In genomic region chr3:36957862-36958686, GRCh38 we compare ENCODE assay signal across 1 cellular context.
TF ChIP-seq lines count a peak whose summit lies in the region.

No MANE protein-coding gene starts in this region.

TF ChIP-seq in HCT116, 20 proteins besides CTCF, POLR2A, EP300 and RAD21 (continued from another document):
- TF ChIP-seq REST (IDR thresholded peaks at IDR 0.05; ENCODE audit: low read depth) (no peak), ELF1 (IDR thresholded peaks at IDR 0.05; ENCODE audit: borderline replicate concordance, low read depth) (no peak)
